Comparison of ENCODE assay signal across 1 cellular context in the genomic region with DNA sequence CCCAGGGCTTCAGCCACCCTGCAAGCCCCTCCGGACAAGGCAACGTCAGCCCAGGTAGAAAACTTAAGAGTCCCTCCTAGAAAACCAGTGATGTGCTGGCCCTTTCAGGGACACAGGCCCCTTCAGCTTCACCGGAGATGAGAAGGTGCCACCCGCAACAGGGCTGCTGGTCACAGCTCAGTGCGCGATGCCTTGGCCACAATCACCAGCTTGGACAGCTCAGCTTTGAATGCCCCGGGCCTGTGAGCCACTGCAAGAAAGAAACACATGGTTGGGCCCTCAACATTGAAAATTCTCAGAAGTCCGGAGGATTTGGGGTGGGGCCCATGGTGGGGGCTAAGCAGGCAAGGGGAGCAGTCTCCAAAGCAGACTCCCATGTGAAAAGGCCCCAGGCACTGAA.
TF ChIP-seq lines count a peak whose summit lies in the region.

No MANE protein-coding gene starts in this region.

TF ChIP-seq in endothelial cell of umbilical vein, 7 proteins besides CTCF, POLR2A, EP300 and RAD21:
- TF ChIP-seq POLR2AphosphoS5 (IDR thresholded peaks at IDR 0.05; ENCODE audit: insufficient read depth, low read depth, low read length) (no peak), FOS (IDR thresholded peaks at IDR 0.05; ENCODE audit: borderline replicate concordance, insufficient read depth, low read length) (no peak)
- TF ChIP-seq, protein P1, sequence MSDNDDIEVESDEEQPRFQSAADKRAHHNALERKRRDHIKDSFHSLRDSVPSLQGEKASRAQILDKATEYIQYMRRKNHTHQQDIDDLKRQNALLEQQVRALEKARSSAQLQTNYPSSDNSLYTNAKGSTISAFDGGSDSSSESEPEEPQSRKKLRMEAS (IDR thresholded peaks at IDR 0.05; ENCODE audit: insufficient read depth, insufficient read length) = no peak
TF ChIP-seq in endothelial cell of umbilical vein: peak in this region for 0.
